In the genomic region with DNA sequence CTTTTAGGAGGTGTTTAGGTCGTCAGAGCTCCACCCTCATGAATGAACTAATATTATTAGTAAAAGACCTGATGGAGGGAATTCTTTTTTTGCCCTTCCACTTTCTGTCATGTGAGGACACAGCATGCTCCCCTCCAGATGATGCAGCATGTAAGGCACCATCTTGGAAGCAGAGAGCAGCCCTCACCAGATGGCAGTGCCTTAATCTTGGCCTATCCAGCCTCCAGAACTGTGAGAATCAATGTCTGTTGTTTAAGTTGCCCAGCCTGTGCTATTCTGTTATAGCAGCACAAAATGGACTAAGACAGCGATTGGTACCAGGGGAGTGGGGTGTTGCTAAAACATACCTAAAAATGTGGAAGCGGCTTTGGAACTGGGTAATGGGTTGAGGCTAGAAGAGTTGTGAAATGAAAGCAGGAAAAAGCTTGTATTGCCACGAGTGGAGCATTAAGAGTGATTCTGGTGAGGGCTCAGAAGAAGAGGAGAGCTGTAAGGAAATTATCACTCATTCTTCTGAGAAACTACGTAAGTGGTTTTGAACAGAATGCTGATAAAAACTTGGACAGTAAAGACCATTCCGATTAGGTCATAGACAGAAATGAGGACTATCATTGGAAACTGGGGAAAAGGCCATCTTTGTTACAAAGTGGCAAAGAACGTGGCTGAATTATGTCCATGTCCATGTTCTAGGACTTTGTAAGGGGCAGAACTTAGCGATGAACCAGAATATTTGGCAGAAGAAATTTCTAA, we compare ENCODE assay signal across 3 cellular contexts.
TF ChIP-seq lines count a peak whose summit lies in the region.

No MANE protein-coding gene starts in this region.

TF ChIP-seq in IMR-90, 13 proteins besides CTCF, POLR2A, EP300 and RAD21:
- TF ChIP-seq RCOR1 (IDR thresholded peaks at IDR 0.05; ENCODE audit: insufficient replicate concordance, low read length) (no peak), MAZ (IDR thresholded peaks at IDR 0.05; ENCODE audit: borderline replicate concordance, low read depth, low read length) (no peak), MAFK (IDR thresholded peaks at IDR 0.05; ENCODE audit: low read depth, low read length) (no peak), BHLHE40 (IDR thresholded peaks at IDR 0.05; ENCODE audit: low read depth, low read length) (no peak)

TF ChIP-seq in SK-N-SH, 30 proteins besides CTCF, POLR2A, EP300 and RAD21 (continues in another document):
- TF ChIP-seq SIN3A (IDR thresholded peaks at IDR 0.05; ENCODE audit: borderline replicate concordance, low read depth, low read length) (no peak), POLR2AphosphoS5 (IDR thresholded peaks at IDR 0.05; ENCODE audit: low read depth, low read length) (no peak), RFX5 (IDR thresholded peaks at IDR 0.05; ENCODE audit: low read length) (no peak), USF1 (IDR thresholded peaks at IDR 0.05; ENCODE audit: borderline replicate concordance, low read depth) (no peak), MAX (IDR thresholded peaks at IDR 0.05; ENCODE audit: low read depth) (no peak), TAF1 (IDR thresholded peaks at IDR 0.05; ENCODE audit: borderline replicate concordance, low read depth, low read length) (no peak), MEF2A (IDR thresholded peaks at IDR 0.05; ENCODE audit: borderline replicate concordance, low read depth) (no peak), NFIC (IDR thresholded peaks at IDR 0.05; ENCODE audit: borderline replicate concordance) (no peak), FOXJ3 (CRISPR knock-in tag; IDR thresholded peaks at IDR 0.05) (no peak), MXI1 (IDR thresholded peaks at IDR 0.05; ENCODE audit: low read depth, low read length) (no peak), TCF12 (IDR thresholded peaks at IDR 0.05) (no peak), NRF1 (IDR thresholded peaks at IDR 0.05; ENCODE audit: low read depth, low read length) (no peak), PBX3 (IDR thresholded peaks at IDR 0.05) (no peak), YY1 (IDR thresholded peaks at IDR 0.05; ENCODE audit: low read depth) (no peak), CHD2 (IDR thresholded peaks at IDR 0.05; ENCODE audit: low read length, partially characterized antibody) (no peak), IRF3 (IDR thresholded peaks at IDR 0.05; ENCODE audit: low read depth, low read length) (no peak), RCOR1 (IDR thresholded peaks at IDR 0.05; ENCODE audit: low read length) (no peak)
- TF ChIP-seq, protein P1, sequence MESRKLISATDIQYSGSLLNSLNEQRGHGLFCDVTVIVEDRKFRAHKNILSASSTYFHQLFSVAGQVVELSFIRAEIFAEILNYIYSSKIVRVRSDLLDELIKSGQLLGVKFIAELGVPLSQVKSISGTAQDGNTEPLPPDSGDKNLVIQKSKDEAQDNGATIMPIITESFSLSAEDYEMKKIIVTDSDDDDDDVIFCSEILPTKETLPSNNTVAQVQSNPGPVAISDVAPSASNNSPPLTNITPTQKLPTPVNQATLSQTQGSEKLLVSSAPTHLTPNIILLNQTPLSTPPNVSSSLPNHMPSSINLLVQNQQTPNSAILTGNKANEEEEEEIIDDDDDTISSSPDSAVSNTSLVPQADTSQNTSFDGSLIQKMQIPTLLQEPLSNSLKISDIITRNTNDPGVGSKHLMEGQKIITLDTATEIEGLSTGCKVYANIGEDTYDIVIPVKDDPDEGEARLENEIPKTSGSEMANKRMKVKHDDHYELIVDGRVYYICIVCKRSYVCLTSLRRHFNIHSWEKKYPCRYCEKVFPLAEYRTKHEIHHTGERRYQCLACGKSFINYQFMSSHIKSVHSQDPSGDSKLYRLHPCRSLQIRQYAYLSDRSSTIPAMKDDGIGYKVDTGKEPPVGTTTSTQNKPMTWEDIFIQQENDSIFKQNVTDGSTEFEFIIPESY (IDR thresholded peaks at IDR 0.05; ENCODE audit: borderline replicate concordance, low read depth), result no peak
- TF ChIP-seq, protein P2, sequence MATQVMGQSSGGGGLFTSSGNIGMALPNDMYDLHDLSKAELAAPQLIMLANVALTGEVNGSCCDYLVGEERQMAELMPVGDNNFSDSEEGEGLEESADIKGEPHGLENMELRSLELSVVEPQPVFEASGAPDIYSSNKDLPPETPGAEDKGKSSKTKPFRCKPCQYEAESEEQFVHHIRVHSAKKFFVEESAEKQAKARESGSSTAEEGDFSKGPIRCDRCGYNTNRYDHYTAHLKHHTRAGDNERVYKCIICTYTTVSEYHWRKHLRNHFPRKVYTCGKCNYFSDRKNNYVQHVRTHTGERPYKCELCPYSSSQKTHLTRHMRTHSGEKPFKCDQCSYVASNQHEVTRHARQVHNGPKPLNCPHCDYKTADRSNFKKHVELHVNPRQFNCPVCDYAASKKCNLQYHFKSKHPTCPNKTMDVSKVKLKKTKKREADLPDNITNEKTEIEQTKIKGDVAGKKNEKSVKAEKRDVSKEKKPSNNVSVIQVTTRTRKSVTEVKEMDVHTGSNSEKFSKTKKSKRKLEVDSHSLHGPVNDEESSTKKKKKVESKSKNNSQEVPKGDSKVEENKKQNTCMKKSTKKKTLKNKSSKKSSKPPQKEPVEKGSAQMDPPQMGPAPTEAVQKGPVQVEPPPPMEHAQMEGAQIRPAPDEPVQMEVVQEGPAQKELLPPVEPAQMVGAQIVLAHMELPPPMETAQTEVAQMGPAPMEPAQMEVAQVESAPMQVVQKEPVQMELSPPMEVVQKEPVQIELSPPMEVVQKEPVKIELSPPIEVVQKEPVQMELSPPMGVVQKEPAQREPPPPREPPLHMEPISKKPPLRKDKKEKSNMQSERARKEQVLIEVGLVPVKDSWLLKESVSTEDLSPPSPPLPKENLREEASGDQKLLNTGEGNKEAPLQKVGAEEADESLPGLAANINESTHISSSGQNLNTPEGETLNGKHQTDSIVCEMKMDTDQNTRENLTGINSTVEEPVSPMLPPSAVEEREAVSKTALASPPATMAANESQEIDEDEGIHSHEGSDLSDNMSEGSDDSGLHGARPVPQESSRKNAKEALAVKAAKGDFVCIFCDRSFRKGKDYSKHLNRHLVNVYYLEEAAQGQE (IDR thresholded peaks at IDR 0.05; ENCODE audit: low read depth, low read length), result no peak

TF ChIP-seq in HepG2, 621 proteins besides CTCF, POLR2A, EP300 and RAD21:
- TF ChIP-seq ZNF296 (CRISPR knock-in tag; conservative IDR thresholded peaks at IDR 0.05), result no peak
TF ChIP-seq in HepG2: peak in this region for 0.
